In genomic region chr15:93347917-93348316, GRCh38 we compare ENCODE assay signal across 21 cellular contexts.
"Had no signal": no experiment of that assay in that cellular context is flagged by ENCODE, and none has a peak within 500 bp of the region (broad histone marks: within the 10 kb centered on the region; RNA-seq: fewer than 3 reads in every experiment).

No MANE protein-coding gene starts in this region.

- H3K4me1 ChIP-seq: colonic mucosa, esophagus squamous epithelium, gastrocnemius medialis, heart right ventricle, left lung, lower lobe of right lung had no signal

- H3K36me3 ChIP-seq: colonic mucosa, esophagus squamous epithelium, gastrocnemius medialis, heart right ventricle, left lung, lower lobe of right lung had no signal

- H3K4me3 ChIP-seq: colonic mucosa, esophagus squamous epithelium, gastrocnemius medialis, heart right ventricle, left lung, lower lobe of right lung had no signal

- H3K4me3 Mint-ChIP-seq: dendritic cell treated with granulocyte-macrophage colony-stimulating factor and Interleukin-4, amounts not matched to agents 40 ng/mL and 50 ng/mL, for 4 days had no signal

- DNase-seq: cerebellar nuclear complex; colonic mucosa; cortex of kidney; effector CD4-positive, alpha-beta T cell; effector memory CD4-positive, alpha-beta T cell; erythroblast; esophagus squamous epithelium; foreskin fibroblast; foreskin melanocyte; gastrocnemius medialis; glutamatergic neuron; heart right ventricle; hippocampal formation; left cardiac atrium; left lung; left ventricle myocardium superior; lower lobe of right lung; mesenchymal stem cell; midbrain had no signal

- H3K9me3 ChIP-seq: colonic mucosa, esophagus squamous epithelium, gastrocnemius medialis, left lung, lower lobe of right lung had no signal

- H3K27ac Mint-ChIP-seq: dendritic cell treated with granulocyte-macrophage colony-stimulating factor and Interleukin-4, amounts not matched to agents 40 ng/mL and 50 ng/mL, for 4 days had no signal

- H3K27me3 ChIP-seq: colonic mucosa, esophagus squamous epithelium, gastrocnemius medialis had no signal

- H3K27ac ChIP-seq: colonic mucosa, epithelial cell of prostate, esophagus squamous epithelium, gastrocnemius medialis, heart right ventricle, left lung, lower lobe of right lung had no signal

- H3K9me3 Mint-ChIP-seq: dendritic cell treated with granulocyte-macrophage colony-stimulating factor and Interleukin-4, amounts not matched to agents 40 ng/mL and 50 ng/mL, for 4 days had no signal
